12 cellular contexts compared by ENCODE assay signal in the genomic region with DNA sequence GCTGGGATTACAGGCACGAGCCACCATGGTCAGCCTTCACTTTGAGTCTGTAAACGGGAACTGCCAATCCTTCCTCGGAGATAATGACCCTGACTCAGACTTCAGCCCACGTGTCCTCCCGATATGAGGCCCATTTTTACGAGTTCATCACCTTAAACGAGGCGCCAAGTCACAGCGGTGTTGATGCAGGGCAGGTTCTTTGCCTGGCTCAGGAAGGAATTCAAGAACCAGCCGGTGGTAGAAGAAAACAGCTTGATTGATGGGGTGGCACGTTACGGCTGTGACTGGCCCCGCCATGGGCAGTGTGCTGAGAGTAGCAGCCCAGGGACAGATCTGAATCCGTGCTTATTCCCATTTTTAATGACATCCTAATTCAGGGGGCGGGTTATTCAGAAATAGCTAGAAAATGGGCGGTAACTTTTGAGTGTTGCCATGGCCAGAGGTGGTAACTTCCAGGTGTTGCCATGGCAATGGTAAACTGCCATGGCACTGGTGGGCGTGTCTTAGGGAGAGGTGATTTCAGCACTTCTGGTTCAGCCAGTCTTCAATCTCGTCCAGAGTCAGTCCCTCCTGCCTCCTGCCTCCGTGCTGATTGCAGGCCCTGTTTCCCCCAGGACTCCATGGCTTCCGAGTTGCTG. TPM values are rescaled to one million over a fixed set of nuclear protein-coding genes. Genes with fewer than 3 reads are reported as not detected.
DNase-seq lines count a peak whose midpoint lies in the region; TF ChIP-seq lines count a peak whose summit lies in the region.
"Had no signal": no experiment of that assay in that cellular context is flagged by ENCODE, and none has a peak within 500 bp of the region (broad histone marks: within the 10 kb centered on the region; RNA-seq: fewer than 3 reads in every experiment).

No MANE protein-coding gene starts in this region.

- no peaks in the 10 kb centered on the region for H3K36me3 Mint-ChIP-seq in activated T-cell treated with anti-CD3 and anti-CD28 coated beads, Interleukin-2, amount 50 U/mL, for 24 hours (ENCODE audit: low read depth)
- H3K36me3 Mint-ChIP-seq: CD4-positive, CD25-positive, alpha-beta regulatory T cell had no signal

- H3K4me1 Mint-ChIP-seq in activated T-cell treated with anti-CD3 and anti-CD28 coated beads, Interleukin-2, amount 50 U/mL, for 24 hours (ENCODE audit: low read depth), result peaks cover 4% of the 10 kb centered on the region

- H3K27ac ChIP-seq in cardiac muscle cell (no peak overlapping the region), PC-9 (no peak overlapping the region), iPS-20b (ENCODE audit: low read length) (no peak overlapping the region), tibial artery (no peak overlapping the region)
- H3K27ac ChIP-seq: SK-N-MC had no signal

- H3K9ac ChIP-seq in iPS-20b (ENCODE audit: low read depth, low read length), result no peak overlapping the region

- no peaks in the 10 kb centered on the region for H3K9me2 ChIP-seq in PC-9 (ENCODE audit: insufficient read depth)

- no peak overlapping the region for H2AFZ ChIP-seq in PC-9

- H3K36me3 ChIP-seq in cardiac muscle cell (no peaks in the 10 kb centered on the region), PC-9 (ENCODE audit: low read depth) (no peaks in the 10 kb centered on the region), iPS-20b (ENCODE audit: insufficient read depth, low read depth, low read length) (no peaks in the 10 kb centered on the region), tibial artery (no peaks in the 10 kb centered on the region)

- TF ChIP-seq CTCF in cardiac muscle cell (IDR thresholded peaks at IDR 0.05; ENCODE audit: low read depth, low read length) (no peak), PC-9 (conservative IDR thresholded peaks at IDR 0.05) (no peak), tibial artery (IDR thresholded peaks at IDR 0.05) (no peak)

- no peak overlapping the region for H3K4me2 ChIP-seq in PC-9

- H3K27me3 ChIP-seq in cardiac muscle cell (no peaks in the 10 kb centered on the region), PC-9 (ENCODE audit: insufficient read depth, low read depth) (no peaks in the 10 kb centered on the region), iPS-20b (ENCODE audit: insufficient read depth, low read length) (peaks cover 9% of the 10 kb centered on the region; the same call in 1 of the 2 replicates), tibial artery (no peaks in the 10 kb centered on the region)

- H3K9me3 ChIP-seq in cardiac muscle cell (ENCODE audit: low read depth) (no peaks in the 10 kb centered on the region), PC-9 (ENCODE audit: insufficient read depth, low read depth) (no peaks in the 10 kb centered on the region), iPS-20b (ENCODE audit: insufficient read depth, low read depth, low read length) (no peaks in the 10 kb centered on the region), tibial artery (no peaks in the 10 kb centered on the region)

- no peaks in the 10 kb centered on the region for H3K79me2 ChIP-seq in PC-9 (ENCODE audit: low read depth)

- POLR2A ChIA-PET in PC-9 (lab: Charles Lee; ENCODE audit: unreplicated experiment), result interaction anchor here (0.6 kb wide), 1 partner anchor 24 kb away, joined by 3 read pairs; no protein-coding TSS in a partner anchor

- DNase-seq in cardiac muscle cell (ENCODE audit: low read depth in 1 of 2, low spot score in 1 of 2), result peak; percentile 27 to 56
- DNase-seq in cardiac septum (ENCODE audit: low spot score), result no peak
- DNase-seq in PC-9, result peak; percentile 67 to 76
- DNase-seq in ureter (ENCODE audit: low spot score), result peak; percentile 67
- no peak for DNase-seq in tibial artery
- no peak for DNase-seq in kidney glomerular epithelial cell (lab: John Stamatoyannopoulos, UW)
- no peak for DNase-seq in activated T-cell treated with anti-CD3 and anti-CD28 coated beads, Interleukin-2, amount 50 U/mL, for 24 hours
- DNase-seq: anterior cingulate cortex, kidney had no signal

- peaks cover 4% of the 10 kb centered on the region for H3K27me3 Mint-ChIP-seq in activated T-cell treated with anti-CD3 and anti-CD28 coated beads, Interleukin-2, amount 50 U/mL, for 24 hours

- no peaks in the 10 kb centered on the region for H4K20me1 ChIP-seq in PC-9 (ENCODE audit: insufficient read depth)

- H3F3A ChIP-seq in PC-9 (ENCODE audit: insufficient read depth, low read depth), result no peaks in the 10 kb centered on the region

- H3K27ac Mint-ChIP-seq in activated T-cell treated with anti-CD3 and anti-CD28 coated beads, Interleukin-2, amount 50 U/mL, for 24 hours, result no peak overlapping the region
- H3K27ac Mint-ChIP-seq: CD4-positive, CD25-positive, alpha-beta regulatory T cell had no signal

- intact Hi-C loops in cardiac septum (cut with DNase I), result no loop called here
- intact Hi-C loops in PC-9 (cut with micrococcal nuclease; ENCODE audit: unreplicated experiment), result no loop called here
- intact Hi-C loops in tibial artery (cut with DNase I; ENCODE audit: low total_unique reads), result no loop called here

- CTCF ChIA-PET in PC-9 (lab: Charles Lee), result interaction anchor here (0.6 kb wide), 1 partner anchor 636 kb away, joined by 4 read pairs; no protein-coding TSS in a partner anchor

- peaks cover 6% of the 10 kb centered on the region for H3K4me1 ChIP-seq in cardiac muscle cell (ENCODE audit: low read depth)
- H3K4me1 ChIP-seq in PC-9 (replicated peaks; ENCODE audit: insufficient read depth), result peaks cover 6% of the 10 kb centered on the region; the same call in 1 of the 2 replicates
- no peaks in the 10 kb centered on the region for H3K4me1 ChIP-seq in iPS-20b (ENCODE audit: insufficient read depth, low read length)
- peaks cover 0 to 3% (median 0%) of the 10 kb centered on the region in 4 donors for H3K4me1 ChIP-seq in tibial artery

- no peaks in the 10 kb centered on the region for H3K9me3 Mint-ChIP-seq in activated T-cell treated with anti-CD3 and anti-CD28 coated beads, Interleukin-2, amount 50 U/mL, for 24 hours
- H3K9me3 Mint-ChIP-seq: CD4-positive, CD25-positive, alpha-beta regulatory T cell had no signal

- H3K4me3 Mint-ChIP-seq in activated T-cell treated with anti-CD3 and anti-CD28 coated beads, Interleukin-2, amount 50 U/mL, for 24 hours, result no peak overlapping the region
- H3K4me3 Mint-ChIP-seq: CD4-positive, CD25-positive, alpha-beta regulatory T cell had no signal

- no TSS peak for BruUV-seq in PC-9 (replicated peaks; lab: Mats Ljungman, UMichigan)

- no peak overlapping the region for H3K4me3 ChIP-seq in cardiac muscle cell
- no peak overlapping the region for H3K4me3 ChIP-seq in PC-9
- 0 out of 2 replicates have a peak overlapping the region, but pooled peaks have one; percentile 14 for H3K4me3 ChIP-seq in iPS-20b (ENCODE audit: low read length)
- H3K4me3 ChIP-seq in tibial artery, result no peak overlapping the region
- H3K4me3 ChIP-seq: SK-N-MC had no signal

RNA-seq across cellular contexts. Expression of gene MAP1LC3A, which starts 9.1 kb away (rescaled TPM):
- 24.3 and 38.7 TPM in 2 replicates for total RNA-seq in cardiac muscle cell
- polyA plus RNA-seq in cardiac muscle cell, result 29.7 and 54.0 TPM in 2 replicates
- total RNA-seq in cardiac septum, result 61.0 TPM
- not detected in 2 replicates for total RNA-seq in PC-9 (2021)
- 36.2 TPM for total RNA-seq in ureter

RNA-seq across cellular contexts. Expression of gene DYNLRB1, which starts 33.2 kb away (rescaled TPM):
- total RNA-seq in cardiac muscle cell, result 132 and 155 TPM in 2 replicates
- polyA plus RNA-seq in cardiac muscle cell, result 288 and 330 TPM in 2 replicates
- 157 TPM for total RNA-seq in cardiac septum
- 145 and 179 TPM in 2 replicates for total RNA-seq in PC-9 (2021)
- 123 TPM for total RNA-seq in ureter

Comparison
In these comparisons a context has a peak if more than half of its experiments do, and no peak if none do; other contexts are left out.
1. DNase-seq: peak in cardiac muscle cell (2 of 2), PC-9 (2 of 2) and ureter (single experiment); none in cardiac septum (single experiment), tibial artery (0 of 2), kidney glomerular epithelial cell (single experiment) and activated T-cell treated with anti-CD3 and anti-CD28 coated beads, Interleukin-2, amount 50 U/mL, for 24 hours (single experiment).
2. RNA of gene MAP1LC3A, which starts 9.1 kb away (total RNA-seq): 61.0 TPM in cardiac septum (single experiment), 24.3 to 38.7 TPM in cardiac muscle cell and 36.2 TPM in ureter (single experiment); not detected in PC-9; every median in the first group is over 10 times any median in the second.